ENCODE assay signal across 34 cellular contexts in the genomic region with DNA sequence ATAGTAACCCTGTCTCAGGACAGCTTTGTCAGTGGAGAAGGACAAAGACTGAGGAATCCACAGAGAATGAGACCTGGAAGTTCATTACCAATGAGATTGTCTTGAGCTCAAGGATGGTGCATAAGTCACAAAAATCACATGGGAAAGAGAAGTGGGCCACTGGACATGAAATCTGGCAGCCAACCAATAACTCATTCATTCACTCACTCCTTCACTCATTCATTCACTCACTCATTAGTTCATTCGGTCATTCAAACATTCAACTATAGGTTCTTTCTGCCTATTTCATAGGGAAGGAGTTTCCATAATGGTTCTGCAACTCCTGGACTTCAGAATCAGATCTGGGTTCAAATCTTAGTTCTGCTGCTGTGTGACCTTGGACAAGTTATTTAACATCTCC. TPM values are rescaled to one million over a fixed set of nuclear protein-coding genes. Genes with fewer than 3 reads are reported as not detected.
"Had no signal": no experiment of that assay in that cellular context is flagged by ENCODE, and none has a peak within 500 bp of the region (broad histone marks: within the 10 kb centered on the region; RNA-seq: fewer than 3 reads in every experiment).

No MANE protein-coding gene starts in this region.

- H3K27me3 ChIP-seq: body of pancreas, foreskin keratinocyte, gastrocnemius medialis had no signal

- H3K36me3 Mint-ChIP-seq: activated naive CD4-positive, alpha-beta T cell treated with anti-CD3 and anti-CD28 coated beads, Interleukin-2, amount 50 U/mL, for 24 hours; activated naive CD8-positive, alpha-beta T cell treated with anti-CD3 and anti-CD28 coated beads for 36 hours; T-cell had no signal

- ATAC-seq: activated CD4-positive, CD25-positive, alpha-beta regulatory T cell treated with anti-CD3 and anti-CD28 coated beads, Interleukin-2, amount 50 U/mL, for 24 hours; activated CD8-positive, alpha-beta T cell treated with anti-CD3 and anti-CD28 coated beads for 36 hours; activated naive CD8-positive, alpha-beta T cell treated with anti-CD3 and anti-CD28 coated beads, Interleukin-2, amount 50 U/mL, for 24 hours; body of pancreas; esophagus mucosa; foreskin keratinocyte; gastrocnemius medialis; heart right ventricle; T-cell had no signal

- H3K9me3 Mint-ChIP-seq: activated B cell treated with CpG ODN at 0.5 μM for 24 hours; activated CD8-positive, alpha-beta T cell treated with anti-CD3 and anti-CD28 coated beads for 36 hours; activated naive CD4-positive, alpha-beta T cell treated with anti-CD3 and anti-CD28 coated beads for 36 hours; activated naive CD4-positive, alpha-beta T cell treated with anti-CD3 and anti-CD28 coated beads, Interleukin-2, amount 50 U/mL, for 24 hours; activated naive CD8-positive, alpha-beta T cell treated with anti-CD3 and anti-CD28 coated beads for 36 hours; activated naive CD8-positive, alpha-beta T cell treated with anti-CD3 and anti-CD28 coated beads, Interleukin-2, amount 50 U/mL, for 24 hours; activated T-helper 1 cell treated with anti-CD3 and anti-CD28 coated beads, Interleukin-12 subunit alpha, Interleukin-12 subunit beta, Interleukin-2, Interleukin-4 antibody, amounts not matched to agents 30 ng/mL and 10 ng/mL and 1 ng/mL, durations not matched to agents 14 hours and 24 hours and 36 hours; activated T-helper 2 cell treated with anti-CD3 and anti-CD28 coated beads, Interferon-gamma antibody, Interleukin-2, Interleukin-4, amounts not matched to agents 10 μg/mL and 5 μg/mL and 100 μg/mL, durations not matched to agents 14 hours and 24 hours and 36 hours; T-cell; T-helper 1 cell treated with Interleukin-12 subunit alpha and Interleukin-12 subunit beta and Interleukin-4 antibody, amounts not matched to agents 30 μg/mL and 1 μg/mL, for 36 hours had no signal

- H3K4me1 Mint-ChIP-seq: activated naive CD4-positive, alpha-beta T cell treated with anti-CD3 and anti-CD28 coated beads, Interleukin-2, amount 50 U/mL, for 24 hours; activated naive CD8-positive, alpha-beta T cell treated with anti-CD3 and anti-CD28 coated beads for 36 hours; activated naive CD8-positive, alpha-beta T cell treated with anti-CD3 and anti-CD28 coated beads, Interleukin-2, amount 50 U/mL, for 24 hours; T-cell had no signal

- H3K36me3 ChIP-seq: adrenal gland, gastrocnemius medialis, heart right ventricle, WERI-Rb-1 had no signal

- H3K4me3 Mint-ChIP-seq: activated B cell treated with CpG ODN at 0.5 μM for 24 hours; activated CD8-positive, alpha-beta T cell treated with anti-CD3 and anti-CD28 coated beads for 36 hours; activated naive CD4-positive, alpha-beta T cell treated with anti-CD3 and anti-CD28 coated beads for 36 hours; activated naive CD4-positive, alpha-beta T cell treated with anti-CD3 and anti-CD28 coated beads, Interleukin-2, amount 50 U/mL, for 24 hours; activated naive CD8-positive, alpha-beta T cell treated with anti-CD3 and anti-CD28 coated beads for 36 hours; activated naive CD8-positive, alpha-beta T cell treated with anti-CD3 and anti-CD28 coated beads, Interleukin-2, amount 50 U/mL, for 24 hours; activated T-helper 1 cell treated with anti-CD3 and anti-CD28 coated beads, Interleukin-12 subunit alpha, Interleukin-12 subunit beta, Interleukin-2, Interleukin-4 antibody, amounts not matched to agents 30 ng/mL and 10 ng/mL and 1 ng/mL, durations not matched to agents 14 hours and 24 hours and 36 hours; T-cell; T-helper 1 cell treated with Interleukin-12 subunit alpha and Interleukin-12 subunit beta and Interleukin-4 antibody, amounts not matched to agents 30 μg/mL and 1 μg/mL, for 36 hours had no signal

- H3K4me1 ChIP-seq: adrenal gland, body of pancreas, foreskin keratinocyte, gastrocnemius medialis had no signal

- H3K27ac ChIP-seq: adrenal gland, body of pancreas, foreskin keratinocyte, gastrocnemius medialis, heart right ventricle, WERI-Rb-1 had no signal

- H3K4me3 ChIP-seq: adrenal gland, body of pancreas, gastrocnemius medialis, heart right ventricle had no signal

- H3K27ac Mint-ChIP-seq: activated B cell treated with CpG ODN at 0.5 μM for 24 hours; activated CD8-positive, alpha-beta T cell treated with anti-CD3 and anti-CD28 coated beads for 36 hours; activated naive CD4-positive, alpha-beta T cell treated with anti-CD3 and anti-CD28 coated beads for 36 hours; activated naive CD4-positive, alpha-beta T cell treated with anti-CD3 and anti-CD28 coated beads, Interleukin-2, amount 50 U/mL, for 24 hours; activated naive CD8-positive, alpha-beta T cell treated with anti-CD3 and anti-CD28 coated beads for 36 hours; activated naive CD8-positive, alpha-beta T cell treated with anti-CD3 and anti-CD28 coated beads, Interleukin-2, amount 50 U/mL, for 24 hours; activated T-helper 1 cell treated with anti-CD3 and anti-CD28 coated beads, Interleukin-12 subunit alpha, Interleukin-12 subunit beta, Interleukin-2, Interleukin-4 antibody, amounts not matched to agents 30 ng/mL and 10 ng/mL and 1 ng/mL, durations not matched to agents 14 hours and 24 hours and 36 hours; activated T-helper 2 cell treated with anti-CD3 and anti-CD28 coated beads, Interferon-gamma antibody, Interleukin-2, Interleukin-4, amounts not matched to agents 10 μg/mL and 5 μg/mL and 100 μg/mL, durations not matched to agents 14 hours and 24 hours and 36 hours; T-cell; T-helper 1 cell treated with Interleukin-12 subunit alpha and Interleukin-12 subunit beta and Interleukin-4 antibody, amounts not matched to agents 30 μg/mL and 1 μg/mL, for 36 hours had no signal

- H3K9me3 ChIP-seq: adrenal gland, body of pancreas, gastrocnemius medialis, heart right ventricle had no signal

- DNase-seq: activated B cell treated with CpG ODN at 0.5 μM for 24 hours; activated CD4-positive, alpha-beta T cell treated with anti-CD3 and anti-CD28 coated beads for 48 hours; activated CD4-positive, alpha-beta T cell treated with anti-CD3 and anti-CD28 coated beads, Interleukin-2, amount 50 U/mL, for 1 hour; activated CD4-positive, alpha-beta T cell treated with anti-CD3 and anti-CD28 coated beads, Interleukin-2, amount 50 U/mL, for 48 hours; activated CD8-positive, alpha-beta memory T cell treated with anti-CD3 and anti-CD28 coated beads for 24 hours; activated CD8-positive, alpha-beta T cell treated with anti-CD3 and anti-CD28 coated beads for 36 hours; activated effector memory CD4-positive, alpha-beta T cell treated with anti-CD3 and anti-CD28 coated beads, Interleukin-2, amount 50 U/mL, for 16 hours; activated naive CD4-positive, alpha-beta T cell treated with anti-CD3 and anti-CD28 coated beads for 36 hours; activated naive CD8-positive, alpha-beta T cell treated with anti-CD3 and anti-CD28 coated beads for 36 hours; activated naive CD8-positive, alpha-beta T cell treated with anti-CD3 and anti-CD28 coated beads, Interleukin-2, amount 50 U/mL, for 24 hours; activated T-cell treated with anti-CD3 and anti-CD28 coated beads, Interleukin-2, amount 50 U/mL, for 1 hour; activated T-cell treated with anti-CD3 and anti-CD28 coated beads, Interleukin-2, amount 50 U/mL, for 48 hours; adrenal gland; amygdala; aorta; body of pancreas; caudate nucleus; effector CD8-positive, alpha-beta T cell; foreskin keratinocyte; gastrocnemius medialis; heart right ventricle; T-cell; T1000; WERI-Rb-1 had no signal

- H3K27me3 Mint-ChIP-seq: activated B cell treated with CpG ODN at 0.5 μM for 24 hours; activated naive CD8-positive, alpha-beta T cell treated with anti-CD3 and anti-CD28 coated beads, Interleukin-2, amount 50 U/mL, for 24 hours had no signal

RNA-seq across cellular contexts. Expression of a gene that starts 18.2 kb away (rescaled TPM):
- total RNA-seq: activated CD8-positive, alpha-beta T cell treated with anti-CD3 and anti-CD28 coated beads for 36 hours; activated naive CD4-positive, alpha-beta T cell treated with anti-CD3 and anti-CD28 coated beads for 36 hours; activated naive CD8-positive, alpha-beta T cell treated with anti-CD3 and anti-CD28 coated beads for 36 hours; activated T-helper 1 cell treated with anti-CD3 and anti-CD28 coated beads, Interleukin-12 subunit alpha, Interleukin-12 subunit beta, Interleukin-2, Interleukin-4 antibody, amounts not matched to agents 30 ng/mL and 10 ng/mL and 1 ng/mL, durations not matched to agents 14 hours and 24 hours and 36 hours; activated T-helper 2 cell treated with anti-CD3 and anti-CD28 coated beads, Interferon-gamma antibody, Interleukin-2, Interleukin-4, amounts not matched to agents 10 μg/mL and 5 μg/mL and 100 μg/mL, durations not matched to agents 14 hours and 24 hours and 36 hours; dermis microvascular lymphatic vessel endothelial cell; epithelial cell of proximal tubule; foreskin keratinocyte; glomerular endothelial cell; T-helper 2 cell treated with Interferon-gamma antibody and Interleukin-4, amounts not matched to agents 100 ng/mL and 5 ng/mL, for 36 hours had no signal
